In genomic region chr6:24251339-24251738, GRCh38 we compare ENCODE assay signal across 1 cellular context.
TF ChIP-seq lines count a peak whose summit lies in the region.

No MANE protein-coding gene starts in this region.

TF ChIP-seq in GM23338, 12 proteins besides CTCF, POLR2A, EP300 and RAD21:
- TF ChIP-seq ZNF462 (CRISPR knock-in tag; IDR thresholded peaks at IDR 0.05) = peak; percentile 85
- no peak for TF ChIP-seq ZNF114 (CRISPR knock-in tag; IDR thresholded peaks at IDR 0.05)
